In the genomic region with DNA sequence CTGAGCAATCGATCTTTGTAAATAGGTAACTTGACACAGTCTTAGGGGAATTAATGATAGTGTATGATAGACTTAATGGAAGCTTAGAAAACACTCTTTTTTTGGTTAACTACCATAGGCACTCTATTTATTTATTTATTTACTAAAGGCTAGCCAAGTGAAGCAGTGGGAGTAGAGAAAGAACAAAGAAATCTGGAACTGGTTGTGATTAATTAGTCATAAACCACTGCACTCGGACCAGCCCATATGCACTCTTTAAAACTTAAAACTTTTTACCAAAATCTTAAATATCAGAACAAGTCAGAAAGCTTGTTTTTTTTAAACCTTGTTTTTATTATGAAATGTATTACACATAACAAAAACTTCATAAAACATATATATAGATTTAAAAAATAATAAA, we compare ENCODE assay signal across 17 cellular contexts. TPM values are rescaled to one million over a fixed set of nuclear protein-coding genes. Genes with fewer than 3 reads are reported as not detected.
A peak's percentile ranks its signal among the peaks of the same experiment; 100 is the strongest.
DNase-seq lines count a peak whose midpoint lies in the region; ATAC-seq and TF ChIP-seq lines count a peak whose summit lies in the region.
"Had no signal": no experiment of that assay in that cellular context is flagged by ENCODE, and none has a peak within 500 bp of the region (broad histone marks: within the 10 kb centered on the region; RNA-seq: fewer than 3 reads in every experiment).

No MANE protein-coding gene starts in this region.

- peak overlapping the region; percentile 36 for H3K27ac Mint-ChIP-seq in T-helper 1 cell treated with Interleukin-12 subunit alpha and Interleukin-12 subunit beta and Interleukin-4 antibody, amounts not matched to agents 30 μg/mL and 1 μg/mL, for 36 hours
- H3K27ac Mint-ChIP-seq in T-cell: peak overlapping the region; percentile 83 to 90
- H3K27ac Mint-ChIP-seq in effector memory CD8-positive, alpha-beta T cell: peak overlapping the region; percentile 53 to 88

- H3K4me3 Mint-ChIP-seq in T-helper 1 cell treated with Interleukin-12 subunit alpha and Interleukin-12 subunit beta and Interleukin-4 antibody, amounts not matched to agents 30 μg/mL and 1 μg/mL, for 36 hours: no peak overlapping the region
- H3K4me3 Mint-ChIP-seq in T-cell: no peak overlapping the region
- no peak overlapping the region for H3K4me3 Mint-ChIP-seq in effector memory CD8-positive, alpha-beta T cell

- DNase-seq in T-helper 1 cell: no peak
- DNase-seq in AG09309 (ENCODE audit: low read depth): peak; percentile 1
- no peak for DNase-seq in T-cell
- DNase-seq in effector memory CD8-positive, alpha-beta T cell: no peak
- no peak for DNase-seq in NCI-H748 (lab: John Stamatoyannopoulos, UW; ENCODE audit: unreplicated experiment)
- DNase-seq: H7, Karpas-422, MM.1S, NCI-H1105, NCI-H187 treated with DMSO at 0.1 percent for 48 hours, NCI-H2171 treated with DMSO at 0.1 percent for 48 hours, NCI-H82 had no signal

- POLR2A ChIA-PET in T-cell (lab: Charles Lee): interaction anchor here in 1 of 2 donors (0.6 to 1.7 kb wide), 3 partner anchors 48 to 61 kb away, joined by 8 to 12 read pairs (median 9); no protein-coding TSS in a partner anchor

- peaks cover 31% of the 10 kb centered on the region for H3K4me1 Mint-ChIP-seq in T-helper 1 cell treated with Interleukin-12 subunit alpha and Interleukin-12 subunit beta and Interleukin-4 antibody, amounts not matched to agents 30 μg/mL and 1 μg/mL, for 36 hours (ENCODE audit: low read depth)
- peaks cover 34 to 41% (median 36%) of the 10 kb centered on the region in 3 donors for H3K4me1 Mint-ChIP-seq in T-cell
- peaks cover 15 to 24% of the 10 kb centered on the region in 2 donors for H3K4me1 Mint-ChIP-seq in effector memory CD8-positive, alpha-beta T cell (ENCODE audit: low read depth in 2 of 2)

- H3K27me3 Mint-ChIP-seq in T-helper 1 cell treated with Interleukin-12 subunit alpha and Interleukin-12 subunit beta and Interleukin-4 antibody, amounts not matched to agents 30 μg/mL and 1 μg/mL, for 36 hours (ENCODE audit: low read depth): no peaks in the 10 kb centered on the region
- no peaks in the 10 kb centered on the region for H3K27me3 Mint-ChIP-seq in T-cell
- H3K27me3 Mint-ChIP-seq in effector memory CD8-positive, alpha-beta T cell: no peaks in the 10 kb centered on the region

- peaks cover 3% of the 10 kb centered on the region for H3K36me3 Mint-ChIP-seq in T-helper 1 cell treated with Interleukin-12 subunit alpha and Interleukin-12 subunit beta and Interleukin-4 antibody, amounts not matched to agents 30 μg/mL and 1 μg/mL, for 36 hours (ENCODE audit: low read depth)
- H3K36me3 Mint-ChIP-seq in T-cell: peaks cover 13% of the 10 kb centered on the region
- H3K36me3 Mint-ChIP-seq in effector memory CD8-positive, alpha-beta T cell (ENCODE audit: insufficient read depth): peaks cover 6% of the 10 kb centered on the region

- CTCF ChIA-PET in T-cell (lab: Charles Lee): interaction anchor here (0.6 to 0.8 kb wide), 4 partner anchors 13 to 107 kb away, joined by 3 read pairs; no protein-coding TSS in a partner anchor

- H3K9me3 Mint-ChIP-seq in T-helper 1 cell treated with Interleukin-12 subunit alpha and Interleukin-12 subunit beta and Interleukin-4 antibody, amounts not matched to agents 30 μg/mL and 1 μg/mL, for 36 hours: no peaks in the 10 kb centered on the region
- H3K9me3 Mint-ChIP-seq in T-cell: no peaks in the 10 kb centered on the region
- no peaks in the 10 kb centered on the region for H3K9me3 Mint-ChIP-seq in effector memory CD8-positive, alpha-beta T cell

- no peak overlapping the region for H3K4me3 ChIP-seq in AG09309 (ENCODE audit: control insufficient read depth, low read depth, low read length)
- H3K4me3 ChIP-seq: BLaER1 treated with 17β-estradiol and CSF1 and Interleukin-3, amounts not matched to agents 10 nM and 100 nM had no signal

- no peak for TF ChIP-seq CTCF in AG09309 (IDR thresholded peaks at IDR 0.05; ENCODE audit: control insufficient read depth, insufficient read depth, low read depth, low read length, missing control alignments)

- ATAC-seq in T-cell (replicated peaks in 1 of 4) (no peak), HG03039 (IDR thresholded peaks at IDR 0.05; ENCODE audit: unreplicated experiment) (no peak), HG02938 (IDR thresholded peaks at IDR 0.05; ENCODE audit: unreplicated experiment) (no peak)
- no peak for ATAC-seq in effector memory CD8-positive, alpha-beta T cell (replicated peaks)
- ATAC-seq: Panc1 had no signal

RNA-seq across cellular contexts. Expression of a gene that starts 49.5 kb away (rescaled TPM):
- 10 to 100 TPM; 41.5 to 55.4 (median 41.9) TPM for total RNA-seq in T-cell

RNA-seq across cellular contexts. Expression of a gene that starts 58.1 kb away (rescaled TPM):
- 10 to 100 TPM; 38.0 to 56.2 (median 44.6) TPM for total RNA-seq in T-cell

Comparison
In these comparisons a context has a peak if more than half of its experiments do, and no peak if none do; other contexts are left out.
1. H3K27ac Mint-ChIP-seq: peak in every context shown above with its lines; median percentile 86 in T-cell; 70 in effector memory CD8-positive, alpha-beta T cell; 36 in T-helper 1 cell treated with Interleukin-12 subunit alpha and Interleukin-12 subunit beta and Interleukin-4 antibody, amounts not matched to agents 30 μg/mL and 1 μg/mL, for 36 hours.